Comparison of ENCODE assay signal across 21 cellular contexts in genomic region chr9:70910598-70910997, GRCh38.
DNase-seq lines count a peak whose midpoint lies in the region; ATAC-seq and TF ChIP-seq lines count a peak whose summit lies in the region.
"Had no signal": no experiment of that assay in that cellular context is flagged by ENCODE, and none has a peak within 500 bp of the region (broad histone marks: within the 10 kb centered on the region; RNA-seq: fewer than 3 reads in every experiment).

No MANE protein-coding gene starts in this region.

- WGBS in heart left ventricle, 4 donors = 35 to 43% (median 40%) methylated on average over 2 of the region's 2 CpGs

- intact Hi-C loops in heart left ventricle (cut with DNase I) = loop anchor here in 1 of 10 donors (10.0 kb wide), 1 partner anchor 266 kb away; no protein-coding TSS in a partner anchor
- intact Hi-C loops in cardiac septum (cut with DNase I) = no loop called here
- intact Hi-C loops in left ventricle myocardium superior (cut with micrococcal nuclease) = no loop called here

- ATAC-seq in heart left ventricle (peak; percentile 82 to 98 (median 93)), left ventricle myocardium superior (peak; percentile 94)

- no peak for TF ChIP-seq POLR2A in heart left ventricle (IDR thresholded peaks at IDR 0.05)

- TF ChIP-seq CTCF in heart left ventricle (IDR thresholded peaks at IDR 0.05) = no peak
- no peak for TF ChIP-seq CTCF in right atrium auricular region (IDR thresholded peaks at IDR 0.05)
- no peak for TF ChIP-seq CTCF in GM10266 (IDR thresholded peaks at IDR 0.05; ENCODE audit: control insufficient read depth, insufficient read depth, low read depth, missing control alignments)

- H3K27me3 ChIP-seq in heart left ventricle = no peaks in the 10 kb centered on the region
- H3K27me3 ChIP-seq in right atrium auricular region = no peaks in the 10 kb centered on the region
- H3K27me3 ChIP-seq: BE2C, BLaER1 had no signal

- H3K4me3 ChIP-seq in heart left ventricle = no peak overlapping the region
- no peak overlapping the region for H3K4me3 ChIP-seq in right atrium auricular region
- H3K4me3 ChIP-seq: BLaER1 had no signal

- DNase-seq in heart left ventricle (no peak), cardiac septum (ENCODE audit: low spot score) (no peak), left ventricle myocardium superior (no peak), right atrium auricular region (ENCODE audit: low spot score) (no peak), GM10266 (ENCODE audit: extremely low spot score) (no peak)
- DNase-seq: 8988T; ACHN; BE2C; C1 segment of cervical spinal cord; CD4-positive, alpha-beta memory T cell; CD4-positive, CD25-positive, alpha-beta regulatory T cell; CD8-positive, alpha-beta memory T cell; COR-L47; DMS 273 treated with DMSO at 0.1 percent for 48 hours; DMS153; DMS53; DMS79; DND-41; EL; GDM1 had no signal

- H3K4me1 ChIP-seq in heart left ventricle = peaks cover 0 to 9% (median 0%) of the 10 kb centered on the region in 12 donors
- no peaks in the 10 kb centered on the region for H3K4me1 ChIP-seq in right atrium auricular region
- H3K4me1 ChIP-seq: BE2C, BLaER1 had no signal

- H3K9me3 ChIP-seq in heart left ventricle (no peaks in the 10 kb centered on the region), right atrium auricular region (peaks cover 0 to 4% of the 10 kb centered on the region in 2 donors)
- H3K9me3 ChIP-seq: BE2C, BLaER1 had no signal

- H3K27ac ChIP-seq in heart left ventricle (peak overlapping the region in 2 of 12 donors; percentile 13 to 18), right atrium auricular region (no peak overlapping the region)
- H3K27ac ChIP-seq: BLaER1 had no signal

- H3K36me3 ChIP-seq in heart left ventricle = no peaks in the 10 kb centered on the region
- no peaks in the 10 kb centered on the region for H3K36me3 ChIP-seq in right atrium auricular region
- H3K36me3 ChIP-seq: BE2C, BLaER1 had no signal
